ENCODE assay signal across 21 cellular contexts in genomic region chr18:36012891-36013290, GRCh38. TPM values are rescaled to one million over a fixed set of nuclear protein-coding genes. Genes with fewer than 3 reads are reported as not detected.
A peak's percentile ranks its signal among the peaks of the same experiment; 100 is the strongest.
DNase-seq lines count a peak whose midpoint lies in the region; ATAC-seq, FAIRE-seq and TF ChIP-seq lines count a peak whose summit lies in the region.
"Had no signal": no experiment of that assay in that cellular context is flagged by ENCODE, and none has a peak within 500 bp of the region (broad histone marks: within the 10 kb centered on the region; RNA-seq: fewer than 3 reads in every experiment).

No MANE protein-coding gene starts in this region.

- CTCF ChIA-PET in H1 (lab: Charles Lee; ENCODE audit: partially characterized antibody): no interaction called here

- no peak overlapping the region for H2AK5ac ChIP-seq in H1 (ENCODE audit: low read depth, low read length)

- no peak overlapping the region for H2AFZ ChIP-seq in H1 (ENCODE audit: low read length)

- FAIRE-seq in H1 (lab: Jason Lieb, UNC): no peak

- H3K4me3 Mint-ChIP-seq in neural crest cell: no peak overlapping the region
- H3K4me3 Mint-ChIP-seq: CD4-positive, alpha-beta memory T cell; IgD-negative memory B cell had no signal

- peak overlapping the region; percentile 10 for H3K27ac Mint-ChIP-seq in neural crest cell (ENCODE audit: unreplicated experiment)
- H3K27ac Mint-ChIP-seq: CD4-positive, alpha-beta memory T cell; IgD-negative memory B cell had no signal

- H3K9ac ChIP-seq in H1 (replicated peaks in 1 of 4; ENCODE audit: extremely low read depth in 1 of 4, low read depth in 3 of 4, low read length in 3 of 4): no peak overlapping the region
- H3K9ac ChIP-seq: BLaER1 had no signal

- H3K27me3 ChIP-seq in H1 (replicated peaks in 1 of 4; ENCODE audit: control insufficient read depth in 3 of 4, extremely low read depth in 1 of 4, insufficient read depth in 3 of 4, low read length in 3 of 4): no peaks in the 10 kb centered on the region
- H3K27me3 ChIP-seq: BLaER1, Peyer's patch had no signal

- H4K8ac ChIP-seq in H1 (ENCODE audit: extremely low read depth, insufficient read depth, low read length): no peak overlapping the region

- no peak overlapping the region for H4K5ac ChIP-seq in H1 (ENCODE audit: insufficient read length, low read depth, low read length)

- no peak for TF ChIP-seq CTCF in AG10803 (conservative IDR thresholded peaks at IDR 0.05; ENCODE audit: low read length)
- no peak for TF ChIP-seq CTCF in H1 (IDR thresholded peaks at IDR 0.05; ENCODE audit: control extremely low read depth in 1 of 3, insufficient read depth in 1 of 3, low read depth in 1 of 3, low read length in 3 of 3)
- TF ChIP-seq CTCF in neural crest cell (conservative IDR thresholded peaks at IDR 0.05): no peak

- no peak overlapping the region for H3K23ac ChIP-seq in H1 (ENCODE audit: insufficient read length)

- H3K36me3 Mint-ChIP-seq in neural crest cell (ENCODE audit: low read depth): peaks cover 5% of the 10 kb centered on the region
- H3K36me3 Mint-ChIP-seq: CD4-positive, alpha-beta memory T cell had no signal

- H2BK12ac ChIP-seq in H1 (ENCODE audit: low read depth, low read length): no peak overlapping the region

- no peak overlapping the region for H2BK5ac ChIP-seq in H1 (ENCODE audit: low read depth, low read length)

- no peak for TF ChIP-seq RAD21 in H1 (IDR thresholded peaks at IDR 0.05 in 1 of 2, conservative IDR thresholded peaks at IDR 0.05 in 1 of 2; ENCODE audit: low read depth in 2 of 2, low read length in 2 of 2)

- TF ChIP-seq POLR2A in H1 (IDR thresholded peaks at IDR 0.05; ENCODE audit: control extremely low read depth in 1 of 2, low read depth in 2 of 2, low read length in 2 of 2): no peak

- H3K4me2 ChIP-seq in H1 (ENCODE audit: insufficient read depth in 1 of 2, low read depth in 2 of 2, low read length in 2 of 2): no peak overlapping the region
- H3K4me2 ChIP-seq: BLaER1 had no signal

- H3K27me3 Mint-ChIP-seq in neural crest cell (ENCODE audit: low read depth): no peaks in the 10 kb centered on the region
- H3K27me3 Mint-ChIP-seq: CD4-positive, alpha-beta memory T cell; IgD-negative memory B cell had no signal

- no peaks in the 10 kb centered on the region for H3K79me1 ChIP-seq in H1 (ENCODE audit: low read depth, low read length)

- no peaks in the 10 kb centered on the region for H3K23me2 ChIP-seq in H1 (ENCODE audit: low read depth, low read length)

- no peaks in the 10 kb centered on the region for H3K36me3 ChIP-seq in H1 (ENCODE audit: control insufficient read depth in 2 of 4, insufficient read depth in 4 of 4, low read length in 3 of 4)
- H3K36me3 ChIP-seq: Peyer's patch had no signal

- no peaks in the 10 kb centered on the region for H3K9me3 ChIP-seq in H1 (ENCODE audit: insufficient read depth in 2 of 2, low read depth in 1 of 2, low read length in 1 of 2)
- H3K9me3 ChIP-seq: BLaER1, HAP-1, Peyer's patch had no signal

- H3K27ac ChIP-seq in H1 (ENCODE audit: low read depth, low read length): no peak overlapping the region
- H3K27ac ChIP-seq: BLaER1, Peyer's patch had no signal

- H3K4me1 Mint-ChIP-seq in neural crest cell: peaks cover 6% of the 10 kb centered on the region

- H3K79me2 ChIP-seq in H1 (ENCODE audit: control insufficient read depth in 1 of 2, insufficient read depth in 2 of 2, low read length in 2 of 2): no peaks in the 10 kb centered on the region

- H4K20me1 ChIP-seq in H1 (replicated peaks in 1 of 2; ENCODE audit: control insufficient read depth in 1 of 2, insufficient read depth in 2 of 2, low read length in 2 of 2): no peaks in the 10 kb centered on the region

- WGBS in H1 (ENCODE audit: extremely low coverage in 1 of 2, insufficient coverage in 1 of 2, insufficient read length in 1 of 2, insufficient replicate concordance in 2 of 2, low coverage in 1 of 2, low lambda C conversion rate in 2 of 2, missing lambda C conversion rate in 1 of 2), 2 experiments: 87% methylated on average over 2 of the region's 2 CpGs; no CpG with 5 or more reads in 1 of the 2 experiments

- TF ChIP-seq EP300 in H1 (IDR thresholded peaks at IDR 0.05; ENCODE audit: borderline replicate concordance in 1 of 2, low read depth in 2 of 2, low read length in 2 of 2): no peak

- H2BK120ac ChIP-seq in H1 (replicated peaks; ENCODE audit: low read depth, low read length): no peak overlapping the region

- no peaks in the 10 kb centered on the region for H3K9me3 Mint-ChIP-seq in neural crest cell
- H3K9me3 Mint-ChIP-seq: IgD-negative memory B cell had no signal

- no peak overlapping the region for H4K91ac ChIP-seq in H1 (replicated peaks; ENCODE audit: insufficient read length, low read length)

- H2BK15ac ChIP-seq in H1 (ENCODE audit: low read length): no peak overlapping the region

- H2BK20ac ChIP-seq in H1 (ENCODE audit: low read length): no peak overlapping the region

- no peak overlapping the region for H3K4ac ChIP-seq in H1 (replicated peaks; ENCODE audit: insufficient read length, low read depth, low read length)

- POLR2A ChIA-PET in H1 (lab: Charles Lee; ENCODE audit: partially characterized antibody): interaction anchor here (2.1 kb wide), 1 partner anchor 9 kb away, joined by 6 read pairs; no protein-coding TSS in a partner anchor

- H3K56ac ChIP-seq in H1 (replicated peaks; ENCODE audit: insufficient read length, low read depth, low read length): no peak overlapping the region

- H3K14ac ChIP-seq in H1 (ENCODE audit: insufficient read length): no peak overlapping the region

- DNase-seq in AG10803 (ENCODE audit: low read depth) (peak; percentile 33), M059J (ENCODE audit: low read depth) (peak; percentile 15), H1 (ENCODE audit: low read depth in 1 of 2, low spot score in 2 of 2) (no peak), neural crest cell (ENCODE audit: low read depth, low spot score) (no peak), nucleus accumbens (lab: John Stamatoyannopoulos, UW) (no peak), EL (no peak)
- DNase-seq: CD4-positive, alpha-beta memory T cell; DMS153; GF-D8; Kasumi-1; NCI-H1092 treated with DMSO at 0.1 percent for 48 hours; NCI-H2081; NCI-H446 treated with DMSO at 0.1 percent for 48 hours; NCI-H69; Peyer's patch had no signal

- H3K4me3 ChIP-seq in AG10803 (ENCODE audit: low read length): no peak overlapping the region
- no peak overlapping the region for H3K4me3 ChIP-seq in H1 (ENCODE audit: extremely low read depth in 1 of 4, insufficient read depth in 2 of 4, low read depth in 3 of 4, low read length in 4 of 4)
- H3K4me3 ChIP-seq: BLaER1, HAP-1, Peyer's patch had no signal

- ATAC-seq in GM18873 (IDR thresholded peaks at IDR 0.05; ENCODE audit: low FRiP score, unreplicated experiment): no peak
- no peak for ATAC-seq in GM19023 (IDR thresholded peaks at IDR 0.05; ENCODE audit: unreplicated experiment)
- ATAC-seq: Right ventricle myocardium inferior had no signal

- H3K4me1 ChIP-seq in H1 (replicated peaks in 1 of 4; ENCODE audit: control insufficient read depth in 3 of 4, insufficient read depth in 4 of 4, low read length in 3 of 4): no peaks in the 10 kb centered on the region
- H3K4me1 ChIP-seq: Peyer's patch had no signal

- H3K18ac ChIP-seq in H1 (ENCODE audit: extremely low read depth, low read length): no peak overlapping the region

TF ChIP-seq in H1, 55 proteins besides CTCF, POLR2A, EP300 and RAD21:
- TF ChIP-seq FOSL1 (IDR thresholded peaks at IDR 0.05; ENCODE audit: insufficient read depth, low read depth, low read length): no peak
- peak; percentile 91 for TF ChIP-seq MAFK (IDR thresholded peaks at IDR 0.05; ENCODE audit: low read depth, low read length)
- TF ChIP-seq BACH1 (IDR thresholded peaks at IDR 0.05; ENCODE audit: low read length): 0 out of 2 replicates have a peak, but pooled peaks have one; percentile 49
- TF ChIP-seq E2F6 (IDR thresholded peaks at IDR 0.05): no peak
- TF ChIP-seq USF2 (IDR thresholded peaks at IDR 0.05; ENCODE audit: low read length): no peak
- TF ChIP-seq MAX (IDR thresholded peaks at IDR 0.05): no peak
- TF ChIP-seq RXRA (IDR thresholded peaks at IDR 0.05; ENCODE audit: insufficient read depth, low read depth, low read length): no peak

RNA-seq across cellular contexts. Expression of gene RPRD1A, which starts 54.5 kb away (rescaled TPM):
- 37.8 and 68.5 TPM in 2 replicates for total RNA-seq in M059J (2014; rRNA removed; shearing (Covaris generic))
- 102 and 106 TPM in 2 replicates for total RNA-seq in H1 (2021; fragmentation: NEBNext Ultra II Directional; extraction: Animal tissue kit (Norgen Biotek cat#: 25700))
- polyA plus RNA-seq in H1 (2011; rRNA removed): 28.3 and 40.5 TPM in 2 replicates
- polyA plus RNA-seq in H1 (2011; cell fraction: cytosol; rRNA removed): 61.5 TPM
- polyA plus RNA-seq in H1 (2011; cell fraction: nucleus; rRNA removed): 58.8 TPM
- polyA plus RNA-seq in H1 (2012, experiment 1 of 2): 64.7 to 88.3 TPM (median 72.8 TPM) in 4 replicates
- 7.4 TPM for polyA plus RNA-seq in H1 (2012, experiment 2 of 2)
- 85.0 TPM for polyA plus RNA-seq in H1 (2013, experiment 1 of 2)
- 83.5 TPM for polyA plus RNA-seq in H1 (2013, experiment 2 of 2)
- 56.4 and 68.9 TPM in 2 replicates for polyA minus RNA-seq in H1 (2011; rRNA and poly(A)+ RNA removed)
- 61.4 TPM for polyA minus RNA-seq in H1 (2011; cell fraction: cytosol; rRNA and poly(A)+ RNA removed)
- polyA minus RNA-seq in H1 (2011; cell fraction: nucleus; rRNA and poly(A)+ RNA removed): 149 TPM
- total RNA-seq in neural crest cell: 76.2 and 76.3 TPM in 2 replicates

Comparison
In these comparisons a context has a peak if more than half of its experiments do, and no peak if none do; other contexts are left out.
1. DNase-seq: peak in AG10803 (single experiment) and M059J (single experiment); none in H1 (0 of 2), neural crest cell (single experiment), nucleus accumbens (0 of 56) and EL (single experiment).